Comparison of ENCODE assay signal across 1 cellular context in the genomic region with DNA sequence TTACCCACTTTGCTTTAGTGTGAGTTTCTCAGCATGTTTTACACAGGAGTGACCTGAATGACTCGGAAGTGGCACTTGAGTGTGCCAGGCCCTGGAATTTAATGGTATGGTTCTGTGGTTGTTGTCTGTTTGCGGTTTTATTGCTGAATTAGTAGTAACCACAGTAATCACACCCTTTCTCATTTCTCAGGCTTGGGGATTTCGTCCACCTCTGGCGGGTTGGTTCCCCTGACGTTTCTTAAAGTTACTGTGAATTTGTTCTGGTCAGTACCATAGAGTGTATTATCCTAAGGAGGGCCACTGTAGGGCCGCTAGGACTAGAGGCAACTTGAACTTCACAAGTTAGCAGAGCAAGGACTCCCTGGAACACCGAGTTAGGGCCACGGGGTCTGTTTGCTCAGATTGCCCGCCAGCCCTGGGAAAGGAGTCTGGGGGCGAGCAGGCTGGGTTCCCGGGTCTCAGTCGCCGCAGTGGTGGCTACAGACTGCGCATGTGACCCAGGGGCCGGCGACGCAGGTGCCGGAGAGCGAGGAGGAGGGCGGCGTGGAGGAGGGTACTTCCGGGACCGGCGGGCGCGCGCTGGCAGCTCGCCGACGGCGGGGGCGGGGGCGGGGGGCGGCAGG.
TF ChIP-seq lines count a peak whose summit lies in the region.

No MANE protein-coding gene starts in this region.

TF ChIP-seq in IMR-90, 13 proteins besides CTCF, POLR2A, EP300 and RAD21:
- no peak for TF ChIP-seq BHLHE40 (IDR thresholded peaks at IDR 0.05; ENCODE audit: low read depth, low read length)
- TF ChIP-seq RFX5 (IDR thresholded peaks at IDR 0.05; ENCODE audit: low read depth, low read length), result no peak
- TF ChIP-seq MAFK (IDR thresholded peaks at IDR 0.05; ENCODE audit: low read depth, low read length), result no peak
- TF ChIP-seq ELK1 (IDR thresholded peaks at IDR 0.05; ENCODE audit: borderline replicate concordance, low read depth, low read length), result no peak
- TF ChIP-seq MAZ (IDR thresholded peaks at IDR 0.05; ENCODE audit: borderline replicate concordance, low read depth, low read length), result no peak
- TF ChIP-seq SMC3 (IDR thresholded peaks at IDR 0.05; ENCODE audit: low read depth, low read length), result no peak
- TF ChIP-seq RCOR1 (IDR thresholded peaks at IDR 0.05; ENCODE audit: insufficient replicate concordance, low read length), result no peak
- no peak for TF ChIP-seq CHD1 (IDR thresholded peaks at IDR 0.05; ENCODE audit: low read depth, low read length)
- no peak for TF ChIP-seq CEBPB (IDR thresholded peaks at IDR 0.05; ENCODE audit: low read depth, low read length)
